Comparison of ENCODE assay signal across 8 cellular contexts in the genomic region with DNA sequence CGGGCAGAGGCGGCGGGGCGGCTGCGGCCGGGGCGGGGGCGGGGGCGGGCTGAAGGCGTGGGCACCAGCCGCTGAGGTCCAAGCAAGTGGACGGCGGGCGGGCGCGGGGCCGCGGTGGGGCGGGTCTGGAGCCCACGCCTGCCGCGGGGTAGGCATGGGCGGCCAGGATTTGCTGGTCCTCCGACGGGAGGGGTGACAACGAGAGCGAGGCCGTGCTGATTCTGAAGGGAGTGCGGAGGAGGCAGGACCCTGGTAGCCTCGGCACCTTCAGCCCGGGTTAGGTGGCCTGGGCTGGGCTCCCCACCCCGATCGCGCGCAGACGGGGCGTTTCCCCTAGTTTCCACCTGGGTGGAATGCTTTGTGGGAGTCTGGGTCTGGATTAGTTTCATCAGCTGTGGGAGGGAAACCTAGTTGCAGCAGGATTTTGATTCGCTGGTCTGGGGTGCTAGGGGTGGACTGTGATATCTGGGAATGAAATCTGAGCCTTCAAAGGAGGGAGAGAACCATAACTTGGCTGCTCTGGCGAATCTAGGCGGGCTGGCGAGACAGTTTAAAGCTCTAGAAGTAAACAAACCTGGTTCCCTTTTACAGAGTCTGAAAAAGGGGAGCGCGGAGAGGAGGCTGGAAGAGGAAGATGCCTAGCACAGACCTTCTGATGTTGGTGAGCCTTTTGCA.
DNase-seq lines count a peak whose midpoint lies in the region; ATAC-seq lines count a peak whose summit lies in the region.

No MANE protein-coding gene starts in this region.

- peak overlapping the region; percentile 89 for H3K4me3 Mint-ChIP-seq in memory B cell

- peak overlapping the region; percentile 86 for H3K9ac ChIP-seq in endocrine pancreas (ENCODE audit: control insufficient read depth, insufficient read depth, low read length)

- no peaks in the 10 kb centered on the region for H3K9me3 ChIP-seq in endocrine pancreas (ENCODE audit: control insufficient read depth, low read length)

- no peaks in the 10 kb centered on the region for H3K27me3 Mint-ChIP-seq in memory B cell

- no peaks in the 10 kb centered on the region for H3K27me3 ChIP-seq in endocrine pancreas (ENCODE audit: control insufficient read depth, insufficient read depth, low read length)

- no peaks in the 10 kb centered on the region for H3K36me3 ChIP-seq in endocrine pancreas (ENCODE audit: control insufficient read depth, insufficient read depth, low read length)

- H3K4me1 ChIP-seq in endocrine pancreas (ENCODE audit: control insufficient read depth, insufficient read depth, low read length): no peaks in the 10 kb centered on the region

- H3K4me1 Mint-ChIP-seq in memory B cell: peaks cover 26% of the 10 kb centered on the region

- H3K27ac Mint-ChIP-seq in memory B cell: peak overlapping the region; percentile 85

- peak; percentile 24 for ATAC-seq in GM18517 (IDR thresholded peaks at IDR 0.05; ENCODE audit: unreplicated experiment)
- peak; percentile 30 for ATAC-seq in HG03097 (IDR thresholded peaks at IDR 0.05; ENCODE audit: low FRiP score, unreplicated experiment)
- ATAC-seq in memory B cell (ENCODE audit: low read depth): peak; percentile 43

- no peaks in the 10 kb centered on the region for H3K9me3 Mint-ChIP-seq in memory B cell

- DNase-seq in AG08395 (ENCODE audit: low spot score): peak; percentile 93
- DNase-seq in NCI-H69 (lab: John Stamatoyannopoulos, UW): peak; percentile 79
- peak; percentile 37 for DNase-seq in activated CD8-positive, alpha-beta memory T cell treated with anti-CD3 and anti-CD28 coated beads, Interleukin-2, amount 50 U/mL, for 4 hours
- peak; percentile 14 to 38 for DNase-seq in memory B cell (ENCODE audit: low spot score in 2 of 2)
- peak; percentile 11 to 19 for DNase-seq in stimulated activated CD8-positive, alpha-beta memory T cell treated with anti-CD3 and anti-CD28 coated beads, Interleukin-15, amount 100 ng/mL, for 4 hours (ENCODE audit: low read depth in 2 of 2)

- H3K36me3 Mint-ChIP-seq in memory B cell: peaks cover 13% of the 10 kb centered on the region

- H3K4me3 ChIP-seq in endocrine pancreas (ENCODE audit: control insufficient read depth, insufficient read depth, low read length): peak overlapping the region; percentile 60

Comparison
In these comparisons a context has a peak if more than half of its experiments do, and no peak if none do; other contexts are left out.
1. Peak in every context shown above with its lines: DNase-seq, ATAC-seq and H3K4me3 ChIP-seq.
2. DNase-seq: peak in every context shown above with its lines; median percentile 93 in AG08395; 79 in NCI-H69; 37 in activated CD8-positive, alpha-beta memory T cell treated with anti-CD3 and anti-CD28 coated beads, Interleukin-2, amount 50 U/mL, for 4 hours; 26 in memory B cell; 15 in stimulated activated CD8-positive, alpha-beta memory T cell treated with anti-CD3 and anti-CD28 coated beads, Interleukin-15, amount 100 ng/mL, for 4 hours.